In the genomic region with DNA sequence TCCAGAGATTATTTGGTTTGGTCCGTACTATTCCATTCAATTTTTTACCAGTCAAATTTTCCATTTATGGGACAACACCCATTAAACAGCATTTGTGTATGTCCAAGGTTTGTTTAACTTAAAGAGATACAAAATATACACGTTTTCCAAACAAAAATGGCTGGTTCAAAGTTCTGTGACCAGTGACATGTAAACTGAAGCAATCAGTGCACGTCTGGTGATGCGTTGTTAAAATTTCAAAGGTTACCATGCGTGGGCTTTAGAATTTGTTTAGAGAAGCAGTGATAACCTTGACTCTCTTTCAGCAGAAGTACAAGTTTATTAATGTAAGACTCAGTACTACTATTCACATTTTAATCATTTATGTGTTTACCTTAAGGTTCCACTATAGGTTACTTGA, we compare ENCODE assay signal across 2 cellular contexts.
TF ChIP-seq lines count a peak whose summit lies in the region.

No MANE protein-coding gene starts in this region.

TF ChIP-seq in WTC11, 78 proteins besides CTCF, POLR2A, EP300 and RAD21:
- TF ChIP-seq ATF3 (CRISPR knock-in tag; conservative IDR thresholded peaks at IDR 0.05), result no peak
- peak; percentile 68 for TF ChIP-seq GABPB1 (CRISPR knock-in tag; IDR thresholded peaks at IDR 0.05)

TF ChIP-seq in HepG2, 621 proteins besides CTCF, POLR2A, EP300 and RAD21 (continues in another document):
- peak; percentile 59; the same call in 1 of the 2 replicates for TF ChIP-seq ETV5 (CRISPR knock-in tag; IDR thresholded peaks at IDR 0.05; ENCODE audit: borderline replicate concordance)
- peak; percentile 81; the same call in 1 of the 2 replicates for TF ChIP-seq CEBPB (IDR thresholded peaks at IDR 0.05; ENCODE audit: borderline replicate concordance, low read depth, low read length)
- TF ChIP-seq ZKSCAN5 (CRISPR knock-in tag; IDR thresholded peaks at IDR 0.05), result no peak
- no peak for TF ChIP-seq DR1 (CRISPR knock-in tag; IDR thresholded peaks at IDR 0.05)
- TF ChIP-seq, protein P1, sequence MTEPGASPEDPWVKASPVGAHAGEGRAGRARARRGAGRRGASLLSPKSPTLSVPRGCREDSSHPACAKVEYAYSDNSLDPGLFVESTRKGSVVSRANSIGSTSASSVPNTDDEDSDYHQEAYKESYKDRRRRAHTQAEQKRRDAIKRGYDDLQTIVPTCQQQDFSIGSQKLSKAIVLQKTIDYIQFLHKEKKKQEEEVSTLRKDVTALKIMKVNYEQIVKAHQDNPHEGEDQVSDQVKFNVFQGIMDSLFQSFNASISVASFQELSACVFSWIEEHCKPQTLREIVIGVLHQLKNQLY (CRISPR knock-in tag; IDR thresholded peaks at IDR 0.05), result peak; percentile 85
- no peak for TF ChIP-seq ZNF598 (CRISPR knock-in tag; IDR thresholded peaks at IDR 0.05; ENCODE audit: borderline replicate concordance)
- TF ChIP-seq NFYC (CRISPR knock-in tag; IDR thresholded peaks at IDR 0.05), result 0 out of 2 replicates have a peak, but pooled peaks have one; percentile 3
- TF ChIP-seq ERF (CRISPR knock-in tag; IDR thresholded peaks at IDR 0.05), result peak; percentile 85
- TF ChIP-seq HMG20A (CRISPR knock-in tag; IDR thresholded peaks at IDR 0.05; ENCODE audit: borderline replicate concordance), result peak; percentile 93
- peak; percentile 72; the same call in 1 of the 2 replicates for TF ChIP-seq IRF2 (CRISPR knock-in tag; IDR thresholded peaks at IDR 0.05)
- peak; percentile 91 for TF ChIP-seq MIXL1 (CRISPR knock-in tag; IDR thresholded peaks at IDR 0.05)
- TF ChIP-seq SIX1 (CRISPR knock-in tag; IDR thresholded peaks at IDR 0.05; ENCODE audit: borderline replicate concordance), result peak; percentile 84; the same call in 1 of the 2 replicates
- no peak for TF ChIP-seq E2F2 (CRISPR knock-in tag; IDR thresholded peaks at IDR 0.05; ENCODE audit: borderline replicate concordance)
- peak; percentile 46 for TF ChIP-seq SKI (IDR thresholded peaks at IDR 0.05; ENCODE audit: partially characterized antibody)
- peak; percentile 95; the same call in 1 of the 2 replicates for TF ChIP-seq SALL1 (CRISPR knock-in tag; IDR thresholded peaks at IDR 0.05)
- peak; percentile 77; the same call in 1 of the 2 replicates for TF ChIP-seq ZKSCAN8 (CRISPR knock-in tag; IDR thresholded peaks at IDR 0.05; ENCODE audit: borderline replicate concordance)
- TF ChIP-seq ASH2L (IDR thresholded peaks at IDR 0.05; ENCODE audit: insufficient read length, low read depth, low read length), result peak; percentile 50
- peak; percentile 56; the same call in 1 of the 2 replicates for TF ChIP-seq EHMT2 (IDR thresholded peaks at IDR 0.05; ENCODE audit: borderline replicate concordance, low read depth, low read length)
- no peak for TF ChIP-seq ZNF616 (CRISPR knock-in tag; IDR thresholded peaks at IDR 0.05; ENCODE audit: low read depth)
- TF ChIP-seq EED (CRISPR knock-in tag; IDR thresholded peaks at IDR 0.05), result no peak
- no peak for TF ChIP-seq ZBTB7A (CRISPR knock-in tag; IDR thresholded peaks at IDR 0.05)
- TF ChIP-seq, protein P2, sequence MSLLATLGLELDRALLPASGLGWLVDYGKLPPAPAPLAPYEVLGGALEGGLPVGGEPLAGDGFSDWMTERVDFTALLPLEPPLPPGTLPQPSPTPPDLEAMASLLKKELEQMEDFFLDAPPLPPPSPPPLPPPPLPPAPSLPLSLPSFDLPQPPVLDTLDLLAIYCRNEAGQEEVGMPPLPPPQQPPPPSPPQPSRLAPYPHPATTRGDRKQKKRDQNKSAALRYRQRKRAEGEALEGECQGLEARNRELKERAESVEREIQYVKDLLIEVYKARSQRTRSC (CRISPR knock-in tag; IDR thresholded peaks at IDR 0.05; ENCODE audit: low read depth), result no peak
- TF ChIP-seq NONO (IDR thresholded peaks at IDR 0.05), result no peak
- peak; percentile 37; the same call in 1 of the 2 replicates for TF ChIP-seq NONO (CRISPR knock-in tag; conservative IDR thresholded peaks at IDR 0.05)
- TF ChIP-seq STAT6 (CRISPR knock-in tag; IDR thresholded peaks at IDR 0.05; ENCODE audit: borderline replicate concordance), result peak; percentile 76; the same call in 1 of the 2 replicates
- TF ChIP-seq FOXJ3 (CRISPR knock-in tag; IDR thresholded peaks at IDR 0.05; ENCODE audit: borderline replicate concordance), result peak; percentile 95; the same call in 1 of the 2 replicates
- no peak for TF ChIP-seq ZNF746 (CRISPR knock-in tag; IDR thresholded peaks at IDR 0.05)
- peak; percentile 38; the same call in 1 of the 2 replicates for TF ChIP-seq CREB1 (IDR thresholded peaks at IDR 0.05)
- TF ChIP-seq CREB1 (CRISPR knock-in tag; IDR thresholded peaks at IDR 0.05), result peak; percentile 82
- TF ChIP-seq NKX3-1 (CRISPR knock-in tag; IDR thresholded peaks at IDR 0.05), result 0 out of 2 replicates have a peak, but pooled peaks have one; percentile 21
- no peak for TF ChIP-seq NFIB (CRISPR knock-in tag; IDR thresholded peaks at IDR 0.05; ENCODE audit: borderline replicate concordance)
- TF ChIP-seq SKIL (CRISPR knock-in tag; IDR thresholded peaks at IDR 0.05; ENCODE audit: borderline replicate concordance), result peak; percentile 77
- TF ChIP-seq, protein P3, sequence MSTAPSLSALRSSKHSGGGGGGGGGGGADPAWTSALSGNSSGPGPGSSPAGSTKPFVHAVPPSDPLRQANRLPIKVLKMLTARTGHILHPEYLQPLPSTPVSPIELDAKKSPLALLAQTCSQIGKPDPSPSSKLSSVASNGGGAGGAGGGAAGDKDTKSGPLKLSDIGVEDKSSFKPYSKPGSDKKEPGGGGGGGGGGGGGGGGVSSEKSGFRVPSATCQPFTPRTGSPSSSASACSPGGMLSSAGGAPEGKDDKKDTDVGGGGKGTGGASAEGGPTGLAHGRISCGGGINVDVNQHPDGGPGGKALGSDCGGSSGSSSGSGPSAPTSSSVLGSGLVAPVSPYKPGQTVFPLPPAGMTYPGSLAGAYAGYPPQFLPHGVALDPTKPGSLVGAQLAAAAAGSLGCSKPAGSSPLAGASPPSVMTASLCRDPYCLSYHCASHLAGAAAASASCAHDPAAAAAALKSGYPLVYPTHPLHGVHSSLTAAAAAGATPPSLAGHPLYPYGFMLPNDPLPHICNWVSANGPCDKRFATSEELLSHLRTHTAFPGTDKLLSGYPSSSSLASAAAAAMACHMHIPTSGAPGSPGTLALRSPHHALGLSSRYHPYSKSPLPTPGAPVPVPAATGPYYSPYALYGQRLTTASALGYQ (CRISPR knock-in tag; IDR thresholded peaks at IDR 0.05), result peak; percentile 65; the same call in 1 of the 2 replicates
- peak; percentile 73; the same call in 1 of the 2 replicates for TF ChIP-seq ZNF775 (CRISPR knock-in tag; IDR thresholded peaks at IDR 0.05; ENCODE audit: borderline replicate concordance)
- no peak for TF ChIP-seq ZNF879 (CRISPR knock-in tag; IDR thresholded peaks at IDR 0.05)
- TF ChIP-seq ZNF329 (CRISPR knock-in tag; IDR thresholded peaks at IDR 0.05; ENCODE audit: low read depth), result no peak
- TF ChIP-seq ZBTB20 (CRISPR knock-in tag; IDR thresholded peaks at IDR 0.05; ENCODE audit: borderline replicate concordance, low read depth), result peak; percentile 99
- TF ChIP-seq, protein P4, sequence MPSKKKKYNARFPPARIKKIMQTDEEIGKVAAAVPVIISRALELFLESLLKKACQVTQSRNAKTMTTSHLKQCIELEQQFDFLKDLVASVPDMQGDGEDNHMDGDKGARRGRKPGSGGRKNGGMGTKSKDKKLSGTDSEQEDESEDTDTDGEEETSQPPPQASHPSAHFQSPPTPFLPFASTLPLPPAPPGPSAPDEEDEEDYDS (CRISPR knock-in tag; IDR thresholded peaks at IDR 0.05), result peak; percentile 45; the same call in 1 of the 2 replicates
- peak; percentile 81 for TF ChIP-seq ZGPAT (CRISPR knock-in tag; IDR thresholded peaks at IDR 0.05)
- peak; percentile 44; the same call in 1 of the 2 replicates for TF ChIP-seq REPIN1 (CRISPR knock-in tag; IDR thresholded peaks at IDR 0.05; ENCODE audit: borderline replicate concordance, low read depth)
- TF ChIP-seq MXD4 (CRISPR knock-in tag; IDR thresholded peaks at IDR 0.05), result 0 out of 2 replicates have a peak, but pooled peaks have one; percentile 53
- peak; percentile 38; the same call in 1 of the 2 replicates for TF ChIP-seq HHEX (CRISPR knock-in tag; IDR thresholded peaks at IDR 0.05)
- TF ChIP-seq, protein P5, sequence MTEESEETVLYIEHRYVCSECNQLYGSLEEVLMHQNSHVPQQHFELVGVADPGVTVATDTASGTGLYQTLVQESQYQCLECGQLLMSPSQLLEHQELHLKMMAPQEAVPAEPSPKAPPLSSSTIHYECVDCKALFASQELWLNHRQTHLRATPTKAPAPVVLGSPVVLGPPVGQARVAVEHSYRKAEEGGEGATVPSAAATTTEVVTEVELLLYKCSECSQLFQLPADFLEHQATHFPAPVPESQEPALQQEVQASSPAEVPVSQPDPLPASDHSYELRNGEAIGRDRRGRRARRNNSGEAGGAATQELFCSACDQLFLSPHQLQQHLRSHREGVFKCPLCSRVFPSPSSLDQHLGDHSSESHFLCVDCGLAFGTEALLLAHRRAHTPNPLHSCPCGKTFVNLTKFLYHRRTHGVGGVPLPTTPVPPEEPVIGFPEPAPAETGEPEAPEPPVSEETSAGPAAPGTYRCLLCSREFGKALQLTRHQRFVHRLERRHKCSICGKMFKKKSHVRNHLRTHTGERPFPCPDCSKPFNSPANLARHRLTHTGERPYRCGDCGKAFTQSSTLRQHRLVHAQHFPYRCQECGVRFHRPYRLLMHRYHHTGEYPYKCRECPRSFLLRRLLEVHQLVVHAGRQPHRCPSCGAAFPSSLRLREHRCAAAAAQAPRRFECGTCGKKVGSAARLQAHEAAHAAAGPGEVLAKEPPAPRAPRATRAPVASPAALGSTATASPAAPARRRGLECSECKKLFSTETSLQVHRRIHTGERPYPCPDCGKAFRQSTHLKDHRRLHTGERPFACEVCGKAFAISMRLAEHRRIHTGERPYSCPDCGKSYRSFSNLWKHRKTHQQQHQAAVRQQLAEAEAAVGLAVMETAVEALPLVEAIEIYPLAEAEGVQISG (CRISPR knock-in tag; IDR thresholded peaks at IDR 0.05), result no peak
- 0 out of 2 replicates have a peak, but pooled peaks have one; percentile 16 for TF ChIP-seq TFDP2 (CRISPR knock-in tag; IDR thresholded peaks at IDR 0.05)
- TF ChIP-seq RFXAP (CRISPR knock-in tag; IDR thresholded peaks at IDR 0.05; ENCODE audit: borderline replicate concordance), result no peak
